ENCODE assay signal across 1 cellular context in genomic region chr19:1038995-1039645, GRCh38.
TF ChIP-seq lines count a peak whose summit lies in the region.

No MANE protein-coding gene starts in this region.

TF ChIP-seq in GM12878, 131 proteins besides CTCF, POLR2A, EP300 and RAD21:
- TF ChIP-seq ZNF274 (IDR thresholded peaks at IDR 0.05; ENCODE audit: insufficient read depth, insufficient read length) (no peak), SMARCA5 (IDR thresholded peaks at IDR 0.05) (no peak), MTA2 (IDR thresholded peaks at IDR 0.05; ENCODE audit: low read depth) (no peak), SMAD1 (IDR thresholded peaks at IDR 0.05; ENCODE audit: low read depth, partially characterized antibody) (no peak), GABPA (IDR thresholded peaks at IDR 0.05; ENCODE audit: low read depth) (no peak), MTA3 (IDR thresholded peaks at IDR 0.05; ENCODE audit: borderline replicate concordance, low read length) (no peak), FOS (IDR thresholded peaks at IDR 0.05; ENCODE audit: borderline replicate concordance, extremely low read depth, insufficient read length) (no peak), MYB (IDR thresholded peaks at IDR 0.05; ENCODE audit: borderline replicate concordance, low read depth, low read length) (no peak), EGR1 (IDR thresholded peaks at IDR 0.05; ENCODE audit: borderline replicate concordance in 1 of 2, low read depth in 2 of 2, low read length in 2 of 2) (0 out of 3 replicates have a peak, but pooled peaks of 1 of the 2 experiments have one; percentile 5), SMAD5 (IDR thresholded peaks at IDR 0.05; ENCODE audit: low read depth) (no peak), KDM1A (IDR thresholded peaks at IDR 0.05; ENCODE audit: borderline replicate concordance) (no peak), BHLHE40 (IDR thresholded peaks at IDR 0.05; ENCODE audit: borderline replicate concordance in 1 of 2, low read depth in 2 of 2, low read length in 1 of 2) (no peak), BACH1 (IDR thresholded peaks at IDR 0.05; ENCODE audit: borderline replicate concordance) (no peak), NR2C1 (IDR thresholded peaks at IDR 0.05) (no peak), SUPT20H (IDR thresholded peaks at IDR 0.05; ENCODE audit: borderline replicate concordance, control insufficient read depth, low read depth, low read length) (no peak), POLR2AphosphoS5 (IDR thresholded peaks at IDR 0.05; ENCODE audit: low read length) (peak; percentile 36; the same call in 1 of the 2 replicates), CBX3 (IDR thresholded peaks at IDR 0.05; ENCODE audit: borderline replicate concordance, low read depth) (no peak), POU2F2 (IDR thresholded peaks at IDR 0.05; ENCODE audit: borderline replicate concordance, low read depth, low read length) (no peak), RAD51 (IDR thresholded peaks at IDR 0.05) (no peak), HSF1 (IDR thresholded peaks at IDR 0.05; ENCODE audit: low read depth, low read length) (no peak), SIX5 (IDR thresholded peaks at IDR 0.05; ENCODE audit: low read depth, low read length, severe bottlenecking) (no peak), ZBED1 (IDR thresholded peaks at IDR 0.05; ENCODE audit: borderline replicate concordance) (0 out of 2 replicates have a peak, but pooled peaks have one; percentile 71), PBX3 (IDR thresholded peaks at IDR 0.05; ENCODE audit: insufficient replicate concordance, low read depth, low read length) (peak; percentile 7), CHD4 (IDR thresholded peaks at IDR 0.05) (no peak)
